In genomic region chr16:4689864-4690704, GRCh38 we compare ENCODE assay signal across 14 cellular contexts. TPM values are rescaled to one million over a fixed set of nuclear protein-coding genes. Genes with fewer than 3 reads are reported as not detected.
DNase-seq lines count a peak whose midpoint lies in the region; ATAC-seq and TF ChIP-seq lines count a peak whose summit lies in the region.
"Had no signal": no experiment of that assay in that cellular context is flagged by ENCODE, and none has a peak within 500 bp of the region (broad histone marks: within the 10 kb centered on the region; RNA-seq: fewer than 3 reads in every experiment).

No MANE protein-coding gene starts in this region.

- TF ChIP-seq POLR2A in HCT116 (IDR thresholded peaks at IDR 0.05; ENCODE audit: borderline replicate concordance, extremely low read depth, insufficient read depth, insufficient read length): no peak

- RAD21 ChIA-PET in HCT116 (lab: Charles Lee; ENCODE audit: low non-redundant PET in 1 of 2, low total read pairs in 2 of 2, uncharacterized antibody in 2 of 2, unreplicated experiment in 2 of 2): no interaction called here

- no peak overlapping the region for H3K27ac ChIP-seq in CD8-positive, alpha-beta T cell (ENCODE audit: low read depth, low read length)
- H3K27ac ChIP-seq in HCT116 (ENCODE audit: low read depth, low read length) (no peak overlapping the region), neural progenitor cell (no peak overlapping the region), ascending aorta (no peak overlapping the region)
- H3K27ac ChIP-seq: transverse colon had no signal

- H3K4me1 ChIP-seq in CD8-positive, alpha-beta T cell (ENCODE audit: insufficient read depth, low read length): peaks cover 21% of the 10 kb centered on the region
- H3K4me1 ChIP-seq in HCT116 (ENCODE audit: control insufficient read depth in 1 of 2, insufficient read depth in 2 of 2, low read length in 2 of 2) (peaks cover 8 to 16% of the 10 kb centered on the region in 2 experiments; a peak in 2 of 4 replicates), neural progenitor cell (no peaks in the 10 kb centered on the region), ascending aorta (peaks cover 15 to 18% of the 10 kb centered on the region in 2 donors)

- TSS peak; percentile 4 for BruUV-seq in HCT116 (replicated peaks; lab: Mats Ljungman, UMichigan)

- H3K4me3 ChIP-seq in CD8-positive, alpha-beta T cell (ENCODE audit: low read depth, low read length): no peak overlapping the region
- H3K4me3 ChIP-seq in HCT116 (replicated peaks in 1 of 2; ENCODE audit: low read depth in 1 of 2, low read length in 2 of 2): no peak overlapping the region
- H3K4me3 ChIP-seq in neural progenitor cell: no peak overlapping the region
- no peak overlapping the region for H3K4me3 ChIP-seq in ascending aorta
- H3K4me3 ChIP-seq: transverse colon had no signal

- peaks cover 24% of the 10 kb centered on the region for H3K36me3 Mint-ChIP-seq in CD8-positive, alpha-beta T cell
- peaks cover 3% of the 10 kb centered on the region for H3K36me3 Mint-ChIP-seq in chondrocyte (ENCODE audit: low read depth)
- H3K36me3 Mint-ChIP-seq in neural progenitor cell: peaks cover under 1% of the 10 kb centered on the region

- POLR2A ChIA-PET in CD8-positive, alpha-beta T cell (lab: Charles Lee): no interaction called here
- POLR2A ChIA-PET in HCT116 (lab: Charles Lee): no interaction called here

- H3K4me2 ChIP-seq in HCT116 (ENCODE audit: low read length) (no peak overlapping the region), neural progenitor cell (no peak overlapping the region)

- no peaks in the 10 kb centered on the region; the same call in 1 of the 2 replicates for H3K79me2 ChIP-seq in HCT116 (ENCODE audit: insufficient read depth, low read length)
- peaks cover 13% of the 10 kb centered on the region for H3K79me2 ChIP-seq in neural progenitor cell (ENCODE audit: low read depth)

- no peaks in the 10 kb centered on the region for H3K27me3 ChIP-seq in CD8-positive, alpha-beta T cell (ENCODE audit: insufficient read depth, low read length)
- H3K27me3 ChIP-seq in HCT116 (ENCODE audit: insufficient read depth, low read length) (no peaks in the 10 kb centered on the region), neural progenitor cell (no peaks in the 10 kb centered on the region), ascending aorta (no peaks in the 10 kb centered on the region)
- H3K27me3 ChIP-seq: transverse colon had no signal

- H3K9me2 ChIP-seq in HCT116 (ENCODE audit: insufficient read depth): no peaks in the 10 kb centered on the region

- intact Hi-C loops in CD8-positive, alpha-beta T cell (cut with DNase I, micrococcal nuclease): loop anchor here (5.0 kb wide), 2 partner anchors 218 to 1188 kb away; partner anchors contain the start of genes CLUAP1 (in 1 of the 2) and NMRAL1 (in 1 of the 2)
- intact Hi-C loops in HCT116 (cut with micrococcal nuclease): no loop called here
- intact Hi-C loops in ascending aorta (cut with DNase I): loop anchor here (5.0 kb wide), 1 partner anchor 73 kb away; no protein-coding TSS in a partner anchor

- no peaks in the 10 kb centered on the region for H3K27me3 Mint-ChIP-seq in CD8-positive, alpha-beta T cell (ENCODE audit: low read depth)
- H3K27me3 Mint-ChIP-seq in chondrocyte (ENCODE audit: low read depth) (no peaks in the 10 kb centered on the region), neural progenitor cell (ENCODE audit: insufficient read depth, low read depth) (peaks cover 3% of the 10 kb centered on the region)

- H3K27ac Mint-ChIP-seq in CD8-positive, alpha-beta T cell: peak overlapping the region; percentile 57
- H3K27ac Mint-ChIP-seq in chondrocyte (ENCODE audit: unreplicated experiment): no peak overlapping the region
- peak overlapping the region; percentile 81 for H3K27ac Mint-ChIP-seq in neural progenitor cell

- no peak for DNase-seq in CD8-positive, alpha-beta T cell
- no peak for DNase-seq in HCT116 (ENCODE audit: low read depth, low spot score)
- peak; percentile 88 for DNase-seq in chondrocyte (ENCODE audit: low spot score)
- DNase-seq in neural progenitor cell (ENCODE audit: low spot score): no peak
- no peak for DNase-seq in mucosa of gallbladder (ENCODE audit: low spot score)
- DNase-seq in ascending aorta (ENCODE audit: low spot score in 2 of 2): no peak
- DNase-seq: activated naive CD4-positive, alpha-beta T cell; head of caudate nucleus; NCI-H1092; NCI-H524; stimulated activated CD4-positive, alpha-beta T cell treated with anti-CD3 and anti-CD28 coated beads, Interleukin-2, amount 100 ng/mL, for 24 hours; stimulated activated naive CD4-positive, alpha-beta T cell treated with Interleukin-2 at 50 U/mL for 16 hours; transverse colon had no signal

- H2AFZ ChIP-seq in HCT116 (ENCODE audit: low read depth, low read length, poor library complexity, severe bottlenecking): no peak overlapping the region
- H2AFZ ChIP-seq in neural progenitor cell (replicated peaks): no peak overlapping the region

- TF ChIP-seq RAD21 in HCT116 (IDR thresholded peaks at IDR 0.05; ENCODE audit: low read depth): no peak

- no peaks in the 10 kb centered on the region for H4K20me1 ChIP-seq in HCT116 (ENCODE audit: insufficient read depth)
- peaks cover 13% of the 10 kb centered on the region for H4K20me1 ChIP-seq in neural progenitor cell (ENCODE audit: low read depth)

- no peak overlapping the region for H3K4me3 Mint-ChIP-seq in CD8-positive, alpha-beta T cell
- H3K4me3 Mint-ChIP-seq in chondrocyte (ENCODE audit: unreplicated experiment) (no peak overlapping the region), neural progenitor cell (no peak overlapping the region)

- CTCF ChIA-PET in CD8-positive, alpha-beta T cell (lab: Charles Lee): interaction anchor here (1.1 kb wide), 1 partner anchor 13 kb away, joined by 4 read pairs; no protein-coding TSS in a partner anchor
- CTCF ChIA-PET in HCT116 (lab: Charles Lee): no interaction called here

- no peak for ATAC-seq in CD8-positive, alpha-beta T cell
- no peak for ATAC-seq in HCT116
- no peak for ATAC-seq in HG02623 (IDR thresholded peaks at IDR 0.05; ENCODE audit: unreplicated experiment)

- H3K9me3 ChIP-seq in CD8-positive, alpha-beta T cell (ENCODE audit: low read length): no peaks in the 10 kb centered on the region
- H3K9me3 ChIP-seq in HCT116 (ENCODE audit: control insufficient read depth in 1 of 2, insufficient read depth in 1 of 2, low read depth in 1 of 2, low read length in 2 of 2) (no peaks in the 10 kb centered on the region), neural progenitor cell (ENCODE audit: low read depth) (no peaks in the 10 kb centered on the region), ascending aorta (no peaks in the 10 kb centered on the region)
- H3K9me3 ChIP-seq: transverse colon had no signal

- H3K36me3 ChIP-seq in CD8-positive, alpha-beta T cell (ENCODE audit: insufficient read depth, low read length): peaks cover 9% of the 10 kb centered on the region
- H3K36me3 ChIP-seq in HCT116 (ENCODE audit: control insufficient read depth in 1 of 2, insufficient read depth in 2 of 2, low read length in 2 of 2): no peaks in the 10 kb centered on the region; a peak in 1 of 4 replicates
- H3K36me3 ChIP-seq in neural progenitor cell: no peaks in the 10 kb centered on the region
- peaks cover 26 to 46% of the 10 kb centered on the region in 2 donors for H3K36me3 ChIP-seq in ascending aorta

- no peak for TF ChIP-seq CTCF in CD8-positive, alpha-beta T cell (IDR thresholded peaks at IDR 0.05)
- no peak for TF ChIP-seq CTCF in HCT116 (IDR thresholded peaks at IDR 0.05 in 2 of 3, conservative IDR thresholded peaks at IDR 0.05 in 1 of 3; ENCODE audit: borderline replicate concordance in 1 of 3, insufficient read depth in 1 of 3, low read depth in 2 of 3, low read length in 2 of 3)
- no peak for TF ChIP-seq CTCF in chondrocyte (IDR thresholded peaks at IDR 0.05)
- TF ChIP-seq CTCF in neural progenitor cell (IDR thresholded peaks at IDR 0.05): no peak
- TF ChIP-seq CTCF in ascending aorta (IDR thresholded peaks at IDR 0.05): no peak

- peaks cover 8% of the 10 kb centered on the region for H3K4me1 Mint-ChIP-seq in CD8-positive, alpha-beta T cell (ENCODE audit: low read depth)
- H3K4me1 Mint-ChIP-seq in chondrocyte (ENCODE audit: low read depth): peaks cover 18% of the 10 kb centered on the region
- H3K4me1 Mint-ChIP-seq in neural progenitor cell: no peaks in the 10 kb centered on the region

- no peak overlapping the region for H3K9ac ChIP-seq in HCT116 (ENCODE audit: low read length)
- no peak overlapping the region for H3K9ac ChIP-seq in neural progenitor cell

- H3K9me3 Mint-ChIP-seq in CD8-positive, alpha-beta T cell: no peaks in the 10 kb centered on the region
- H3K9me3 Mint-ChIP-seq in chondrocyte (ENCODE audit: low read depth) (no peaks in the 10 kb centered on the region), neural progenitor cell (no peaks in the 10 kb centered on the region)

- H3F3A ChIP-seq in neural progenitor cell (ENCODE audit: low read depth): peaks cover 13% of the 10 kb centered on the region

TF ChIP-seq in HCT116, 20 proteins besides CTCF, POLR2A, EP300 and RAD21 (continues in another document):
- TF ChIP-seq CEBPB (IDR thresholded peaks at IDR 0.05; ENCODE audit: low read depth): no peak
- TF ChIP-seq EZH2 (IDR thresholded peaks at IDR 0.05): no peak
- TF ChIP-seq SP1 (IDR thresholded peaks at IDR 0.05; ENCODE audit: low read depth): no peak
- TF ChIP-seq YY1 (IDR thresholded peaks at IDR 0.05; ENCODE audit: extremely low read depth, insufficient replicate concordance, low read depth, low read length): no peak
- TF ChIP-seq MAX (IDR thresholded peaks at IDR 0.05): no peak
- TF ChIP-seq FOSL1 (IDR thresholded peaks at IDR 0.05; ENCODE audit: low read depth): no peak
- no peak for TF ChIP-seq ELF1 (IDR thresholded peaks at IDR 0.05; ENCODE audit: borderline replicate concordance, low read depth)

RNA-seq across cellular contexts. Expression of gene NUDT16L1, which starts 3.3 kb away (rescaled TPM):
- 10 to 100 TPM; 72.9 to 76.5 TPM for total RNA-seq in CD8-positive, alpha-beta T cell
- total RNA-seq in HCT116 (2021; ENCODE audit: unreplicated experiment) (23.4 TPM), chondrocyte (20.4 to 27.4 TPM (median 22.9 TPM) in 3 replicates), neural progenitor cell (ENCODE audit: low replicate concordance) (10.9 and 39.3 TPM in 2 replicates), mucosa of gallbladder (67.0 TPM), ascending aorta (77.3 TPM)
- 21.1 and 22.7 TPM in 2 replicates for polyA plus RNA-seq in HCT116 (2012)

RNA-seq across cellular contexts. Expression of gene ANKS3, which starts 44.0 kb away (rescaled TPM):
- 10 to 100 TPM in 1 of 2 experiments, 1 to 10 TPM in 1; 8.6 to 11.8 TPM for total RNA-seq in CD8-positive, alpha-beta T cell
- total RNA-seq in HCT116 (2021; ENCODE audit: unreplicated experiment) (25.5 TPM), chondrocyte (21.8 to 30.6 TPM (median 24.9 TPM) in 3 replicates), neural progenitor cell (ENCODE audit: low replicate concordance) (20.6 and 32.7 TPM in 2 replicates), mucosa of gallbladder (27.1 TPM), ascending aorta (55.9 TPM)
- 10.2 and 11.9 TPM in 2 replicates for polyA plus RNA-seq in HCT116 (2012)

RNA-seq across cellular contexts. Expression of gene DNAAF8, which starts 44.3 kb away (rescaled TPM):
- total RNA-seq in CD8-positive, alpha-beta T cell: not detected
- total RNA-seq in HCT116 (2021; ENCODE audit: unreplicated experiment) (1.0 TPM), chondrocyte (2.0 to 2.6 TPM (median 2.2 TPM) in 3 replicates), neural progenitor cell (ENCODE audit: low replicate concordance) (not detected in 2 replicates), mucosa of gallbladder (2.5 TPM), ascending aorta (not detected)
- polyA plus RNA-seq in HCT116 (2012): 0.39 and 0.72 TPM in 2 replicates
